In genomic region chr10:86585726-86586048, GRCh38 we compare ENCODE assay signal across 1 cellular context.
TF ChIP-seq lines count a peak whose summit lies in the region.

No MANE protein-coding gene starts in this region.

TF ChIP-seq in A549, 52 proteins besides CTCF, POLR2A, EP300 and RAD21 (continued from another document):
- TF ChIP-seq ATOH8 (CRISPR knock-in tag; IDR thresholded peaks at IDR 0.05; ENCODE audit: low read depth) (no peak), CHD2 (IDR thresholded peaks at IDR 0.05; ENCODE audit: low read length, partially characterized antibody) (no peak), SREBF2 (IDR thresholded peaks at IDR 0.05) (no peak), FOXS1 (CRISPR knock-in tag; IDR thresholded peaks at IDR 0.05) (no peak), RNF2 (IDR thresholded peaks at IDR 0.05; ENCODE audit: borderline replicate concordance, low read depth) (no peak), POLR2AphosphoS2 (conservative IDR thresholded peaks at IDR 0.05; ENCODE audit: low read length) (no peak), HOXB13 (CRISPR knock-in tag; IDR thresholded peaks at IDR 0.05; ENCODE audit: low read depth) (no peak), ZFP36 (IDR thresholded peaks at IDR 0.05; ENCODE audit: borderline replicate concordance, partially characterized antibody) (no peak), HEYL (CRISPR knock-in tag; IDR thresholded peaks at IDR 0.05) (no peak), TP53 (CRISPR knock-in tag; IDR thresholded peaks at IDR 0.05) (no peak), GATA3 (IDR thresholded peaks at IDR 0.05; ENCODE audit: borderline replicate concordance) (no peak), TFCP2L1 (CRISPR knock-in tag; IDR thresholded peaks at IDR 0.05) (no peak), KDM5A (IDR thresholded peaks at IDR 0.05) (no peak), EHMT2 (IDR thresholded peaks at IDR 0.05; ENCODE audit: low read depth) (no peak), RCOR1 (IDR thresholded peaks at IDR 0.05; ENCODE audit: low read depth, low read length) (no peak), REST (IDR thresholded peaks at IDR 0.05) (no peak)
